25 cellular contexts compared by ENCODE assay signal in the genomic region with DNA sequence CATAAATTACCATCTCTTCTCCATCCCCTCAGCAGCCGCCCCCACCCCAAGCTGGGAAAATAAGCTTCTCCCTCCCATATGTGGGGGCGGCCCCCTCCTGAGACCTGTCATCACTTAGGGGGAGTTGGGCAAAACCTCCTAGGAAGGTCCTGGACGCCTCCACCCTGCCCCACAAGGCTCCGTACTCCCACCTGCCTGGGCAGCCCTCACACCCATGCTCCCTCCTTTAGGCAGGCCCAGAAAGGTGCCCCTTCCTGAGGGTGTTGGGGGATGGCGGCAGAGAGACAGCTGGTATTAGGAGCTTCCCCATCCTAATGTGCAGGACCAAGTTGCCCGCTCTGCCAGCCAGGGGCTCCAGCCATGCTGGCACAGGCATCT. TPM values are rescaled to one million over a fixed set of nuclear protein-coding genes. Genes with fewer than 3 reads are reported as not detected.
"Had no signal": no experiment of that assay in that cellular context is flagged by ENCODE, and none has a peak within 500 bp of the region (broad histone marks: within the 10 kb centered on the region; RNA-seq: fewer than 3 reads in every experiment).

No MANE protein-coding gene starts in this region.

- H3K36me3 ChIP-seq: heart right ventricle, lower lobe of right lung, pancreas, prostate gland, transverse colon had no signal

- H3K4me1 ChIP-seq: pancreas had no signal

- H3K4me3 ChIP-seq: coronary artery, dorsolateral prefrontal cortex, heart right ventricle, lower lobe of right lung, pancreas, prostate gland, transverse colon had no signal

- H3K27ac ChIP-seq: foreskin keratinocyte, lower lobe of right lung, pancreas, prostate gland had no signal

- H3K27me3 ChIP-seq: dorsolateral prefrontal cortex, foreskin keratinocyte, heart right ventricle, pancreas, transverse colon had no signal

- H3K9me3 ChIP-seq: heart right ventricle, lower lobe of right lung, pancreas, prostate gland, transverse colon had no signal

- DNase-seq: activated CD4-positive, alpha-beta T cell treated with anti-CD3 and anti-CD28 coated beads for 36 hours; activated CD4-positive, CD25-positive, alpha-beta regulatory T cell; activated CD8-positive, alpha-beta memory T cell treated with anti-CD3 and anti-CD28 coated beads, Interleukin-2, amount 10 ng/mL, durations not matched to agents 7 days and 5 days; activated CD8-positive, alpha-beta T cell treated with anti-CD3 and anti-CD28 coated beads, Interleukin-2, amount 10 ng/mL, durations not matched to agents 7 days and 5 days; activated naive CD4-positive, alpha-beta T cell treated with anti-CD3 and anti-CD28 coated beads, Interleukin-2, amount 10 ng/mL, durations not matched to agents 7 days and 5 days; activated naive CD8-positive, alpha-beta T cell treated with anti-CD3 and anti-CD28 coated beads, Interleukin-2, amount 10 ng/mL, durations not matched to agents 7 days and 5 days; activated T-cell treated with anti-CD3 and anti-CD28 coated beads, Interleukin-2, amount 50 U/mL, for 48 hours; amniotic stem cell; cerebellar nuclear complex; dorsolateral prefrontal cortex; effector memory CD8-positive, alpha-beta T cell; foreskin keratinocyte; heart right ventricle; kidney glomerular epithelial cell; lower lobe of right lung; mesenchymal stem cell; nephron progenitor cell; pancreas; stimulated activated naive CD4-positive, alpha-beta T cell treated with Interleukin-2 at 50 U/mL for 16 hours; T-helper 1 cell; transverse colon had no signal

- ATAC-seq: activated CD4-positive, alpha-beta T cell treated with anti-CD3 and anti-CD28 coated beads for 36 hours; activated CD8-positive, alpha-beta memory T cell treated with anti-CD3 and anti-CD28 coated beads, Interleukin-2, amount 10 ng/mL, durations not matched to agents 7 days and 5 days; activated CD8-positive, alpha-beta T cell treated with anti-CD3 and anti-CD28 coated beads, Interleukin-2, amount 10 ng/mL, durations not matched to agents 7 days and 5 days; effector memory CD8-positive, alpha-beta T cell; foreskin keratinocyte; heart right ventricle; left lobe of liver; lower lobe of right lung; pancreas had no signal

RNA-seq across cellular contexts. Expression of a gene that starts 57.0 kb away (rescaled TPM):
- total RNA-seq: activated CD4-positive, alpha-beta T cell treated with anti-CD3 and anti-CD28 coated beads for 36 hours; activated CD8-positive, alpha-beta memory T cell treated with anti-CD3 and anti-CD28 coated beads, Interleukin-2, amount 10 ng/mL, durations not matched to agents 7 days and 5 days; activated CD8-positive, alpha-beta T cell treated with anti-CD3 and anti-CD28 coated beads, Interleukin-2, amount 10 ng/mL, durations not matched to agents 7 days and 5 days; activated naive CD8-positive, alpha-beta T cell treated with anti-CD3 and anti-CD28 coated beads, Interleukin-2, amount 10 ng/mL, durations not matched to agents 7 days and 5 days; foreskin keratinocyte; mononuclear cell had no signal
- polyA plus RNA-seq: foreskin keratinocyte had no signal
